22 cellular contexts compared by ENCODE assay signal in genomic region chr14:58966991-58967390, GRCh38.
"Had no signal": no experiment of that assay in that cellular context is flagged by ENCODE, and none has a peak within 500 bp of the region (broad histone marks: within the 10 kb centered on the region; RNA-seq: fewer than 3 reads in every experiment).

No MANE protein-coding gene starts in this region.

- H3K9me3 ChIP-seq: colonic mucosa, psoas muscle, right lobe of liver, testis, tibial nerve had no signal

- ATAC-seq: left cardiac atrium; left ventricle myocardium superior; naive thymus-derived CD8-positive, alpha-beta T cell; psoas muscle; stimulated activated effector memory CD8-positive, alpha-beta T cell treated with anti-CD3 and anti-CD28 coated beads, Interleukin-12 subunit alpha, Interleukin-12 subunit beta, amount 100 ng/mL, for 72 hours had no signal

- H3K4me3 ChIP-seq: colonic mucosa, hepatocyte, neural progenitor cell, psoas muscle, right lobe of liver, testis, tibial nerve had no signal

- H3K9ac ChIP-seq: neural progenitor cell, parathyroid adenoma had no signal

- H3K27ac ChIP-seq: colonic mucosa, hepatocyte, neural progenitor cell, parathyroid adenoma, psoas muscle, right lobe of liver, testis, tibial nerve had no signal

- H2AFZ ChIP-seq: hepatocyte, neural progenitor cell, parathyroid adenoma had no signal

- DNase-seq: cerebellar nuclear complex; colonic mucosa; effector CD4-positive, alpha-beta T cell; foreskin melanocyte; head of caudate nucleus; kidney; left cardiac atrium; left ventricle myocardium superior; mesendoderm; naive thymus-derived CD8-positive, alpha-beta T cell; nucleus accumbens; psoas muscle; retina; right lobe of liver; stimulated activated CD4-positive, alpha-beta T cell treated with anti-CD3 and anti-CD28 coated beads, Interleukin-4, amount 100 ng/mL, for 1 hour; stimulated activated CD8-positive, alpha-beta memory T cell treated with anti-CD3 and anti-CD28 coated beads, Interleukin-4, amount 100 ng/mL, for 48 hours; testis had no signal

- H3K4me1 ChIP-seq: colonic mucosa, parathyroid adenoma, psoas muscle, right lobe of liver had no signal

- H3K4me2 ChIP-seq: hepatocyte, neural progenitor cell had no signal

- H3K79me2 ChIP-seq: hepatocyte, parathyroid adenoma had no signal

- FAIRE-seq: kidney had no signal

- H3K36me3 ChIP-seq: colonic mucosa, neural progenitor cell, right lobe of liver, tibial nerve had no signal

- H3K27me3 ChIP-seq: colonic mucosa, hepatocyte, neural progenitor cell, right lobe of liver, testis, tibial nerve had no signal
